Comparison of ENCODE assay signal across 44 cellular contexts in genomic region chr1:53905509-53905908, GRCh38. TPM values are rescaled to one million over a fixed set of nuclear protein-coding genes. Genes with fewer than 3 reads are reported as not detected.
"Had no signal": no experiment of that assay in that cellular context is flagged by ENCODE, and none has a peak within 500 bp of the region (broad histone marks: within the 10 kb centered on the region; RNA-seq: fewer than 3 reads in every experiment).

No MANE protein-coding gene starts in this region.

- H3K4me3 ChIP-seq: adrenal gland, ascending aorta, body of pancreas, breast epithelium, cardiac muscle cell had no signal

- H3K27me3 Mint-ChIP-seq: activated naive CD4-positive, alpha-beta T cell treated with anti-CD3 and anti-CD28 coated beads, Interleukin-2, amount 10 ng/mL, durations not matched to agents 7 days and 5 days; activated naive CD4-positive, alpha-beta T cell treated with anti-CD3 and anti-CD28 coated beads, Interleukin-2, amount 50 U/mL, for 24 hours; activated naive CD8-positive, alpha-beta T cell; activated naive CD8-positive, alpha-beta T cell treated with anti-CD3 and anti-CD28 coated beads for 36 hours; activated naive CD8-positive, alpha-beta T cell treated with anti-CD3 and anti-CD28 coated beads, Interleukin-2, amount 10 ng/mL, durations not matched to agents 7 days and 5 days; activated naive CD8-positive, alpha-beta T cell treated with anti-CD3 and anti-CD28 coated beads, Interleukin-2, amount 50 U/mL, for 24 hours; activated T-cell treated with anti-CD3 and anti-CD28 coated beads, Interleukin-2, amount 50 U/mL, for 24 hours; activated T-helper 17 cell treated with anti-CD3 and anti-CD28 coated beads, Interleukin-2, amount 50 U/mL, for 72 hours; brain; central memory CD8-positive, alpha-beta T cell had no signal

- H3K27ac Mint-ChIP-seq: activated naive CD4-positive, alpha-beta T cell treated with anti-CD3 and anti-CD28 coated beads for 36 hours; activated naive CD4-positive, alpha-beta T cell treated with anti-CD3 and anti-CD28 coated beads, Interleukin-2, amount 10 ng/mL, durations not matched to agents 7 days and 5 days; activated naive CD8-positive, alpha-beta T cell; activated naive CD8-positive, alpha-beta T cell treated with anti-CD3 and anti-CD28 coated beads for 36 hours; activated naive CD8-positive, alpha-beta T cell treated with anti-CD3 and anti-CD28 coated beads, Interleukin-2, amount 10 ng/mL, durations not matched to agents 7 days and 5 days; activated naive CD8-positive, alpha-beta T cell treated with anti-CD3 and anti-CD28 coated beads, Interleukin-2, amount 50 U/mL, for 24 hours; activated T-cell treated with anti-CD3 and anti-CD28 coated beads, Interleukin-2, amount 50 U/mL, for 24 hours; activated T-cell treated with anti-CD3 and anti-CD28 coated beads, Interleukin-2, amount 50 U/mL, for 72 hours; activated T-helper 1 cell treated with anti-CD3 and anti-CD28 coated beads, Interleukin-12 subunit alpha, Interleukin-12 subunit beta, Interleukin-2, Interleukin-4 antibody, amounts not matched to agents 30 ng/mL and 10 ng/mL and 1 ng/mL, durations not matched to agents 14 hours and 24 hours and 36 hours; activated T-helper 17 cell treated with anti-CD3 and anti-CD28 coated beads, Interleukin-2, amount 50 U/mL, for 72 hours; activated T-helper 2 cell treated with anti-CD3 and anti-CD28 coated beads, Interferon-gamma antibody, Interleukin-2, Interleukin-4, amounts not matched to agents 10 μg/mL and 5 μg/mL and 100 μg/mL, durations not matched to agents 14 hours and 24 hours and 36 hours; brain had no signal

- H3K9me3 ChIP-seq: adrenal gland, ascending aorta, body of pancreas, breast epithelium had no signal

- H3K9me3 Mint-ChIP-seq: activated naive CD4-positive, alpha-beta T cell treated with anti-CD3 and anti-CD28 coated beads for 36 hours; activated naive CD4-positive, alpha-beta T cell treated with anti-CD3 and anti-CD28 coated beads, Interleukin-2, amount 10 ng/mL, durations not matched to agents 7 days and 5 days; activated naive CD4-positive, alpha-beta T cell treated with anti-CD3 and anti-CD28 coated beads, Interleukin-2, amount 50 U/mL, for 24 hours; activated naive CD4-positive, alpha-beta T cell treated with anti-CD3 and anti-CD28 coated beads, Interleukin-2, amount 50 U/mL, for 72 hours; activated naive CD8-positive, alpha-beta T cell treated with anti-CD3 and anti-CD28 coated beads for 36 hours; activated naive CD8-positive, alpha-beta T cell treated with anti-CD3 and anti-CD28 coated beads, Interleukin-2, amount 10 ng/mL, durations not matched to agents 7 days and 5 days; activated naive CD8-positive, alpha-beta T cell treated with anti-CD3 and anti-CD28 coated beads, Interleukin-2, amount 50 U/mL, for 24 hours; activated T-cell treated with anti-CD3 and anti-CD28 coated beads, Interleukin-2, amount 50 U/mL, for 24 hours; activated T-cell treated with anti-CD3 and anti-CD28 coated beads, Interleukin-2, amount 50 U/mL, for 4 hours; activated T-cell treated with anti-CD3 and anti-CD28 coated beads, Interleukin-2, amount 50 U/mL, for 72 hours; activated T-helper 1 cell treated with anti-CD3 and anti-CD28 coated beads, Interleukin-12 subunit alpha, Interleukin-12 subunit beta, Interleukin-2, Interleukin-4 antibody, amounts not matched to agents 30 ng/mL and 10 ng/mL and 1 ng/mL, durations not matched to agents 14 hours and 24 hours and 36 hours; activated T-helper 17 cell treated with anti-CD3 and anti-CD28 coated beads, Interleukin-2, amount 50 U/mL, for 72 hours; activated T-helper 2 cell treated with anti-CD3 and anti-CD28 coated beads, Interferon-gamma antibody, Interleukin-2, Interleukin-4, amounts not matched to agents 10 μg/mL and 5 μg/mL and 100 μg/mL, durations not matched to agents 14 hours and 24 hours and 36 hours; brain; central memory CD8-positive, alpha-beta T cell had no signal

- H3K36me3 Mint-ChIP-seq: activated naive CD4-positive, alpha-beta T cell treated with anti-CD3 and anti-CD28 coated beads, Interleukin-2, amount 10 ng/mL, durations not matched to agents 7 days and 5 days; activated naive CD4-positive, alpha-beta T cell treated with anti-CD3 and anti-CD28 coated beads, Interleukin-2, amount 50 U/mL, for 72 hours; activated naive CD8-positive, alpha-beta T cell; activated naive CD8-positive, alpha-beta T cell treated with anti-CD3 and anti-CD28 coated beads for 36 hours; brain had no signal

- H3K36me3 ChIP-seq: adrenal gland, ascending aorta, brain microvascular endothelial cell, breast epithelium, cardiac muscle cell had no signal

- H3K27ac ChIP-seq: adrenal gland, ascending aorta, body of pancreas, brain microvascular endothelial cell, breast epithelium, cardiac muscle cell had no signal

- H3K4me3 Mint-ChIP-seq: activated naive CD4-positive, alpha-beta T cell treated with anti-CD3 and anti-CD28 coated beads for 36 hours; activated naive CD4-positive, alpha-beta T cell treated with anti-CD3 and anti-CD28 coated beads, Interleukin-2, amount 10 ng/mL, durations not matched to agents 7 days and 5 days; activated naive CD4-positive, alpha-beta T cell treated with anti-CD3 and anti-CD28 coated beads, Interleukin-2, amount 50 U/mL, for 24 hours; activated naive CD8-positive, alpha-beta T cell; activated naive CD8-positive, alpha-beta T cell treated with anti-CD3 and anti-CD28 coated beads for 36 hours; activated naive CD8-positive, alpha-beta T cell treated with anti-CD3 and anti-CD28 coated beads, Interleukin-2, amount 10 ng/mL, durations not matched to agents 7 days and 5 days; activated naive CD8-positive, alpha-beta T cell treated with anti-CD3 and anti-CD28 coated beads, Interleukin-2, amount 50 U/mL, for 24 hours; activated T-cell treated with anti-CD3 and anti-CD28 coated beads, Interleukin-2, amount 50 U/mL, for 24 hours; activated T-cell treated with anti-CD3 and anti-CD28 coated beads, Interleukin-2, amount 50 U/mL, for 4 hours; activated T-cell treated with anti-CD3 and anti-CD28 coated beads, Interleukin-2, amount 50 U/mL, for 72 hours; activated T-helper 1 cell treated with anti-CD3 and anti-CD28 coated beads, Interleukin-12 subunit alpha, Interleukin-12 subunit beta, Interleukin-2, Interleukin-4 antibody, amounts not matched to agents 30 ng/mL and 10 ng/mL and 1 ng/mL, durations not matched to agents 14 hours and 24 hours and 36 hours; activated T-helper 17 cell treated with anti-CD3 and anti-CD28 coated beads, Interleukin-2, amount 50 U/mL, for 72 hours; brain; central memory CD8-positive, alpha-beta T cell had no signal

- DNase-seq: activated effector memory CD4-positive, alpha-beta T cell treated with anti-CD3 and anti-CD28 coated beads, Interleukin-2, amount 50 U/mL, for 16 hours; activated effector memory CD4-positive, alpha-beta T cell treated with Interleukin-2 at 50 U/mL for 16 hours; activated gamma-delta T cell; activated gamma-delta T cell treated with Interleukin-2 at 50 U/mL for 16 hours; activated naive CD4-positive, alpha-beta T cell; activated naive CD4-positive, alpha-beta T cell treated with anti-CD3 and anti-CD28 coated beads for 36 hours; activated naive CD4-positive, alpha-beta T cell treated with anti-CD3 and anti-CD28 coated beads, Interleukin-2, amount 10 ng/mL, durations not matched to agents 7 days and 5 days; activated naive CD4-positive, alpha-beta T cell treated with anti-CD3 and anti-CD28 coated beads, Interleukin-2, amount 50 U/mL, for 16 hours; activated naive CD4-positive, alpha-beta T cell treated with Interleukin-2 at 50 U/mL for 16 hours; activated naive CD8-positive, alpha-beta T cell treated with anti-CD3 and anti-CD28 coated beads for 36 hours; activated naive CD8-positive, alpha-beta T cell treated with anti-CD3 and anti-CD28 coated beads, Interleukin-2, amount 10 ng/mL, durations not matched to agents 7 days and 5 days; activated naive CD8-positive, alpha-beta T cell treated with anti-CD3 and anti-CD28 coated beads, Interleukin-2, amount 50 U/mL, for 24 hours; activated T-cell treated with anti-CD3 and anti-CD28 coated beads, Interleukin-2, amount 50 U/mL, for 1 hour; activated T-cell treated with anti-CD3 and anti-CD28 coated beads, Interleukin-2, amount 50 U/mL, for 24 hours; activated T-cell treated with anti-CD3 and anti-CD28 coated beads, Interleukin-2, amount 50 U/mL, for 4 hours; activated T-cell treated with anti-CD3 and anti-CD28 coated beads, Interleukin-2, amount 50 U/mL, for 48 hours; activated T-cell treated with anti-CD3 and anti-CD28 coated beads, Interleukin-2, amount 50 U/mL, for 72 hours; adrenal gland; amniotic stem cell; amygdala; anterior cingulate cortex; aorta; body of pancreas; brain microvascular endothelial cell; caudate nucleus; central memory CD4-positive, alpha-beta T cell; cerebellar nuclear complex had no signal

- H3K4me1 ChIP-seq: ascending aorta, breast epithelium had no signal

- H3K27me3 ChIP-seq: adrenal gland, ascending aorta, body of pancreas, brain microvascular endothelial cell, breast epithelium, cardiac muscle cell had no signal

- H3K4me1 Mint-ChIP-seq: activated naive CD4-positive, alpha-beta T cell treated with anti-CD3 and anti-CD28 coated beads, Interleukin-2, amount 50 U/mL, for 24 hours; activated T-helper 17 cell treated with anti-CD3 and anti-CD28 coated beads, Interleukin-2, amount 50 U/mL, for 72 hours; central memory CD8-positive, alpha-beta T cell had no signal

RNA-seq across cellular contexts. Expression of gene DIO1, which starts 11.5 kb away (rescaled TPM):
- total RNA-seq: activated naive CD4-positive, alpha-beta T cell treated with anti-CD3 and anti-CD28 coated beads for 36 hours; activated naive CD4-positive, alpha-beta T cell treated with anti-CD3 and anti-CD28 coated beads, Interleukin-2, amount 50 U/mL, for 72 hours; activated naive CD8-positive, alpha-beta T cell treated with anti-CD3 and anti-CD28 coated beads for 36 hours; activated naive CD8-positive, alpha-beta T cell treated with anti-CD3 and anti-CD28 coated beads, Interleukin-2, amount 10 ng/mL, durations not matched to agents 7 days and 5 days; activated T-cell treated with anti-CD3 and anti-CD28 coated beads, Interleukin-2, amount 50 U/mL, for 4 hours; activated T-cell treated with anti-CD3 and anti-CD28 coated beads, Interleukin-2, amount 50 U/mL, for 72 hours; activated T-helper 1 cell treated with anti-CD3 and anti-CD28 coated beads, Interleukin-12 subunit alpha, Interleukin-12 subunit beta, Interleukin-2, Interleukin-4 antibody, amounts not matched to agents 30 ng/mL and 10 ng/mL and 1 ng/mL, durations not matched to agents 14 hours and 24 hours and 36 hours; activated T-helper 17 cell treated with anti-CD3 and anti-CD28 coated beads, Interleukin-2, amount 50 U/mL, for 72 hours; activated T-helper 2 cell treated with anti-CD3 and anti-CD28 coated beads, Interferon-gamma antibody, Interleukin-2, Interleukin-4, amounts not matched to agents 10 μg/mL and 5 μg/mL and 100 μg/mL, durations not matched to agents 14 hours and 24 hours and 36 hours; aorta; ascending aorta; astrocyte; body of pancreas; bronchial epithelial cell; cardiac muscle cell; cardiac septum; cerebellum; chondrocyte had no signal
- polyA plus RNA-seq: adipose tissue, aorta, cardiac muscle cell had no signal

RNA-seq across cellular contexts. Expression of gene IFT25, which starts 40.0 kb away (rescaled TPM):
- total RNA-seq: ascending aorta had no signal
